23 cellular contexts compared by ENCODE assay signal in the genomic region with DNA sequence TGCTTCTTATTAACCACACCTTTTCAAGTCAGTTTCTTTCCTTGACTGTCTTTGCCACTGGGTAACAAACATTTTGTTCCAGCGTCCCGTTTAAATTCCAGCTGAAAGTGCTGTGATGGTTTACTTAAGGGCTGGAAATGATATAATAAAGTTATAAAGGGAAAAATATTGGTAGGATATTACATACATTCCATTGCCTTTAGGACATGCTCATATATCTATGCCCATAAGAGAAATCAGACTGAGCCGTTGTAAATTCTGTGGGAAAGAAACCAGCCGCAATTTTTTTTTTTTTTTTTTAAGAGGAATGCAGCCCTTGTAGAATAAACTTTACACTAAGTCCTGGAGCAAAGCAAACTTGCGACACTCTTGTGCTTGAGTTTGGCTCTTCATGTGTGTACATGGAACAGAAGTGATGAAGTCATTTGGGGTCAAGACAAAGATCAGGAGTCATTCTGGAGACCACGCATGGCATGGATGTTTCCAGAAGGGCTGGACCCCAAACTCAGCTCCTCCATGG.
A peak's percentile ranks its signal among the peaks of the same experiment; 100 is the strongest.
DNase-seq lines count a peak whose midpoint lies in the region; ATAC-seq, FAIRE-seq and TF ChIP-seq lines count a peak whose summit lies in the region.
"Had no signal": no experiment of that assay in that cellular context is flagged by ENCODE, and none has a peak within 500 bp of the region (broad histone marks: within the 10 kb centered on the region; RNA-seq: fewer than 3 reads in every experiment).

No MANE protein-coding gene starts in this region.

- no peak for DNase-seq in A549 (ENCODE audit: low read depth in 1 of 2, low spot score in 1 of 2)
- peak; percentile 76 for DNase-seq in MV-4-11 (lab: John Stamatoyannopoulos, UW)
- DNase-seq in GM12878 (ENCODE audit: low read depth, low spot score): no peak
- DNase-seq in osteoblast (ENCODE audit: insufficient read length, low spot score, missing footprints): no peak
- DNase-seq in ACHN: no peak
- no peak for DNase-seq in NCI-H1092 (lab: John Stamatoyannopoulos, UW)
- no peak for DNase-seq in frontal cortex (ENCODE audit: low spot score in 2 of 2)
- DNase-seq: 8988T; CD4-positive, alpha-beta T cell; DND-41; GF-D8; HFFc6; NCI-H1092 treated with DMSO at 0.1 percent for 48 hours; NCI-H1930; NCI-H2171; NCI-H446 treated with DMSO at 0.1 percent for 48 hours; NCI-H748 treated with DMSO at 0.1 percent for 48 hours; SHP77 had no signal

- CTCF ChIA-PET in A549 (lab: Yijun Ruan, JAX) (no interaction called here), GM12878 (lab: Yijun Ruan, JAX) (interaction anchor here (0.5 to 7.5 kb wide), 15 partner anchors 9 to 399 kb away, joined by 3 to 57 read pairs (median 4); no protein-coding TSS in a partner anchor)

- H3K9me3 ChIP-seq in A549 (no peaks in the 10 kb centered on the region), GM12878 (replicated peaks; ENCODE audit: control insufficient read depth, insufficient read depth, low read length) (no peaks in the 10 kb centered on the region), osteoblast (ENCODE audit: low read depth, low read length) (no peaks in the 10 kb centered on the region)

- TF ChIP-seq POLR2A in A549 (IDR thresholded peaks at IDR 0.05; ENCODE audit: low read length) (no peak), GM12878 (IDR thresholded peaks at IDR 0.05; ENCODE audit: low read depth, low read length) (no peak)

- intact Hi-C loops in GM12878 (cut with micrococcal nuclease; ENCODE audit: unreplicated experiment): loop anchor here (2.0 to 5.0 kb wide), 2 partner anchors 41 to 207 kb away; no protein-coding TSS in a partner anchor

- RAD21 ChIA-PET in GM12878 (lab: Charles Lee; ENCODE audit: unreplicated experiment): interaction anchor here (0.6 to 7.6 kb wide), 17 partner anchors 9 to 398 kb away, joined by 3 to 70 read pairs (median 6); no protein-coding TSS in a partner anchor

- no peak for TF ChIP-seq RAD21 in A549 (conservative IDR thresholded peaks at IDR 0.05 in 1 of 2, IDR thresholded peaks at IDR 0.05 in 1 of 2)
- TF ChIP-seq RAD21 in GM12878 (IDR thresholded peaks at IDR 0.05; ENCODE audit: insufficient read depth, low read depth, low read length): no peak

- H3K36me3 ChIP-seq in GM12878 (ENCODE audit: control insufficient read depth in 2 of 2, insufficient read depth in 2 of 2, low read length in 1 of 2) (no peaks in the 10 kb centered on the region), osteoblast (ENCODE audit: insufficient read depth, low read length) (no peaks in the 10 kb centered on the region)

- H3K9ac ChIP-seq in GM12878 (ENCODE audit: control insufficient read depth, insufficient read depth, low read length): no peak overlapping the region

- WGBS in A549 (ENCODE audit: missing lambda C conversion rate): 53% methylated on average over 6 of the region's 6 CpGs
- WGBS in GM12878 (ENCODE audit: insufficient coverage, insufficient replicate concordance, low lambda C conversion rate, missing lambda C conversion rate): 90% methylated on average over 6 of the region's 6 CpGs

- H3K4me1 ChIP-seq in A549 (no peaks in the 10 kb centered on the region), GM12878 (ENCODE audit: control insufficient read depth, insufficient read depth, low read length) (peaks cover 33% of the 10 kb centered on the region), osteoblast (ENCODE audit: insufficient read depth, low read length) (no peaks in the 10 kb centered on the region)

- H4K20me1 ChIP-seq in GM12878 (ENCODE audit: control insufficient read depth, insufficient read depth) (no peaks in the 10 kb centered on the region), osteoblast (ENCODE audit: insufficient read depth, low read length) (peaks cover 5% of the 10 kb centered on the region)

- ATAC-seq in A549 (no peak), GM12878 (no peak), GM18511 (IDR thresholded peaks at IDR 0.05; ENCODE audit: unreplicated experiment) (no peak)
- ATAC-seq: SK-N-SH treated with all-trans-retinoic acid at 6 μM for 48 hours had no signal

- in situ Hi-C loops in GM12878 (cut with MboI) (loop anchor here (5.0 kb wide), 2 partner anchors 157 to 207 kb away; no protein-coding TSS in a partner anchor), ACHN (cut with HindIII; ENCODE audit: low pct_ligation_motif_present, low pct_unique_long_range_greater_than_20kb, low sequenced_read_pairs) (no loop called here)

- TF ChIP-seq CTCF in A549 (IDR thresholded peaks at IDR 0.05) (no peak), GM12878 (IDR thresholded peaks at IDR 0.05 in 2 of 3, conservative IDR thresholded peaks at IDR 0.05 in 1 of 3; ENCODE audit: control insufficient read depth in 2 of 3, extremely low read depth in 1 of 3, insufficient read depth in 1 of 3, low read depth in 3 of 3, low read length in 3 of 3) (no peak), osteoblast (IDR thresholded peaks at IDR 0.05; ENCODE audit: extremely low read depth, low read depth, low read length) (no peak)

- H2AFZ ChIP-seq in GM12878 (ENCODE audit: control insufficient read depth, low read depth, low read length): no peak overlapping the region
- H2AFZ ChIP-seq in osteoblast (ENCODE audit: low read length): no peak overlapping the region

- no peaks in the 10 kb centered on the region for H3K79me2 ChIP-seq in GM12878 (ENCODE audit: control insufficient read depth, insufficient read depth, low read length)
- no peaks in the 10 kb centered on the region for H3K79me2 ChIP-seq in osteoblast (ENCODE audit: insufficient read depth, low read length)

- H3K4me3 ChIP-seq in A549 (no peak overlapping the region), GM12878 (no peak overlapping the region), osteoblast (ENCODE audit: insufficient read depth, low read length) (no peak overlapping the region)

- FAIRE-seq in A549 (lab: Jason Lieb, UNC) (no peak), GM12878 (lab: Jason Lieb, UNC) (no peak), frontal cortex (lab: Jason Lieb, UNC) (no peak)
- FAIRE-seq: D721Med, H1, RCC 7860 had no signal

- no TSS peak for BruUV-seq in GM12878 (replicated peaks; lab: Mats Ljungman, UMichigan)

- H3K27ac ChIP-seq in A549 (no peak overlapping the region), GM12878 (ENCODE audit: control insufficient read depth, insufficient read depth) (peak overlapping the region; percentile 93), osteoblast (ENCODE audit: low read depth, low read length) (no peak overlapping the region)

- TF ChIP-seq EP300 in A549 (IDR thresholded peaks at IDR 0.05) (no peak), GM12878 (IDR thresholded peaks at IDR 0.05; ENCODE audit: borderline replicate concordance in 1 of 2, control insufficient read depth in 1 of 2, low read depth in 2 of 2, low read length in 2 of 2) (no peak)

- H3K4me2 ChIP-seq in A549 (0 out of 3 replicates have a peak overlapping the region, but pooled peaks have one; percentile 23), GM12878 (ENCODE audit: control insufficient read depth, insufficient read depth) (peak overlapping the region; percentile 95), osteoblast (ENCODE audit: insufficient read depth, low read length) (peak overlapping the region; percentile 46)

- SMC1A ChIA-PET in GM12878 (lab: Charles Lee; ENCODE audit: uncharacterized antibody, unreplicated experiment): interaction anchor here (0.6 to 7.0 kb wide), 25 partner anchors 9 to 217 kb away, joined by 3 to 77 read pairs (median 4); no protein-coding TSS in a partner anchor

- POLR2A ChIA-PET in A549 (lab: Yijun Ruan, JAX) (no interaction called here), GM12878 (lab: Charles Lee) (interaction anchor here (0.5 to 1.0 kb wide), 2 partner anchors 53 to 109 kb away, joined by 3 read pairs; no protein-coding TSS in a partner anchor)

- H3K27me3 ChIP-seq in GM12878 (replicated peaks in 1 of 2; ENCODE audit: control insufficient read depth in 2 of 2, insufficient read depth in 2 of 2, low read length in 1 of 2) (no peaks in the 10 kb centered on the region), osteoblast (ENCODE audit: insufficient read depth, low read length) (no peaks in the 10 kb centered on the region)

TF ChIP-seq in A549, 52 proteins besides CTCF, POLR2A, EP300 and RAD21 (continues in another document):
- TF ChIP-seq HOXB5 (CRISPR knock-in tag; IDR thresholded peaks at IDR 0.05) (no peak), NR3C1 (IDR thresholded peaks at IDR 0.05) (no peak), SREBF2 (IDR thresholded peaks at IDR 0.05) (no peak), ZNF302 (CRISPR knock-in tag; IDR thresholded peaks at IDR 0.05) (no peak), RCOR1 (IDR thresholded peaks at IDR 0.05; ENCODE audit: low read depth, low read length) (no peak)
- TF ChIP-seq, protein P1, sequence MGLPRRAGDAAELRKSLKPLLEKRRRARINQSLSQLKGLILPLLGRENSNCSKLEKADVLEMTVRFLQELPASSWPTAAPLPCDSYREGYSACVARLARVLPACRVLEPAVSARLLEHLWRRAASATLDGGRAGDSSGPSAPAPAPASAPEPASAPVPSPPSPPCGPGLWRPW (IDR thresholded peaks at IDR 0.05): no peak

TF ChIP-seq in GM12878, 131 proteins besides CTCF, POLR2A, EP300 and RAD21:
- TF ChIP-seq BMI1 (IDR thresholded peaks at IDR 0.05; ENCODE audit: borderline replicate concordance): peak; percentile 6; the same call in 1 of the 2 replicates
- TF ChIP-seq YY1 (IDR thresholded peaks at IDR 0.05; ENCODE audit: low read depth, low read length): no peak
- 0 out of 2 replicates have a peak, but pooled peaks have one; percentile 11 for TF ChIP-seq ZBED1 (IDR thresholded peaks at IDR 0.05; ENCODE audit: borderline replicate concordance)
- TF ChIP-seq KAT2A (conservative IDR thresholded peaks at IDR 0.05; ENCODE audit: control insufficient read depth, low read depth, low read length): no peak
- TF ChIP-seq NR2C1 (IDR thresholded peaks at IDR 0.05): 0 out of 2 replicates have a peak, but pooled peaks have one; percentile 4

Comparison
In these comparisons a context has a peak if more than half of its experiments do, and no peak if none do; other contexts are left out.
1. H3K4me2 ChIP-seq: peak in every context shown above with its lines; median percentile 95 in GM12878; 46 in osteoblast; 23 in A549.